Comparison of ENCODE assay signal across 2 cellular contexts in the genomic region with DNA sequence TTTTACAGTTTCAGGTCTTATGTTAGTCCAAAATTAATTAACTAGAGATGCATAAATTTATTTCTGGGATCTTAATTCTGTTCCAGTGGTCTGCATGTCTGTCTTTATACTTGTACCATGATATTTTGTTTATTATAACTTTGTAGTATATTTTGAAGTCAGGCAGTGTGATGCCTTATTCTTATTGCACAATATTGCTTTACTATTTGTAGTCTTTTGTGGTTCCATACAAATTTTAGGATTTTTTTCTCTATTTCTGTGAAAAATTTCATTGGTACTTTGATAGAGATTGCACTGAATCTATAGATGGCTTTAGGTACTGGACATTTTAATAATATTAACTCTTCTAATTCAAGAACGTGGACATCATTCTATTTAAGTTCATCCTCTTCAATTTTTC.
TF ChIP-seq lines count a peak whose summit lies in the region.

No MANE protein-coding gene starts in this region.

TF ChIP-seq in HepG2, 621 proteins besides CTCF, POLR2A, EP300 and RAD21 (continued from another document):
- TF ChIP-seq CEBPB (IDR thresholded peaks at IDR 0.05; ENCODE audit: borderline replicate concordance, low read depth, low read length) = peak; percentile 28; the same call in 1 of the 2 replicates

TF ChIP-seq in K562, 482 proteins besides CTCF, POLR2A, EP300 and RAD21 (continued from another document):
- TF ChIP-seq, protein P1, sequence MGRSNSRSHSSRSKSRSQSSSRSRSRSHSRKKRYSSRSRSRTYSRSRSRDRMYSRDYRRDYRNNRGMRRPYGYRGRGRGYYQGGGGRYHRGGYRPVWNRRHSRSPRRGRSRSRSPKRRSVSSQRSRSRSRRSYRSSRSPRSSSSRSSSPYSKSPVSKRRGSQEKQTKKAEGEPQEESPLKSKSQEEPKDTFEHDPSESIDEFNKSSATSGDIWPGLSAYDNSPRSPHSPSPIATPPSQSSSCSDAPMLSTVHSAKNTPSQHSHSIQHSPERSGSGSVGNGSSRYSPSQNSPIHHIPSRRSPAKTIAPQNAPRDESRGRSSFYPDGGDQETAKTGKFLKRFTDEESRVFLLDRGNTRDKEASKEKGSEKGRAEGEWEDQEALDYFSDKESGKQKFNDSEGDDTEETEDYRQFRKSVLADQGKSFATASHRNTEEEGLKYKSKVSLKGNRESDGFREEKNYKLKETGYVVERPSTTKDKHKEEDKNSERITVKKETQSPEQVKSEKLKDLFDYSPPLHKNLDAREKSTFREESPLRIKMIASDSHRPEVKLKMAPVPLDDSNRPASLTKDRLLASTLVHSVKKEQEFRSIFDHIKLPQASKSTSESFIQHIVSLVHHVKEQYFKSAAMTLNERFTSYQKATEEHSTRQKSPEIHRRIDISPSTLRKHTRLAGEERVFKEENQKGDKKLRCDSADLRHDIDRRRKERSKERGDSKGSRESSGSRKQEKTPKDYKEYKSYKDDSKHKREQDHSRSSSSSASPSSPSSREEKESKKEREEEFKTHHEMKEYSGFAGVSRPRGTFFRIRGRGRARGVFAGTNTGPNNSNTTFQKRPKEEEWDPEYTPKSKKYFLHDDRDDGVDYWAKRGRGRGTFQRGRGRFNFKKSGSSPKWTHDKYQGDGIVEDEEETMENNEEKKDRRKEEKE (IDR thresholded peaks at IDR 0.05; ENCODE audit: borderline replicate concordance in 1 of 2, control insufficient read depth in 1 of 2, low read depth in 2 of 2, low read length in 1 of 2) = no peak
- no peak for TF ChIP-seq NFATC3 (IDR thresholded peaks at IDR 0.05)
- TF ChIP-seq CEBPB (tag; IDR thresholded peaks at IDR 0.05) = peak; percentile 88
- TF ChIP-seq CEBPG (CRISPR knock-in tag; IDR thresholded peaks at IDR 0.05) = no peak
- TF ChIP-seq CEBPG (tag; conservative IDR thresholded peaks at IDR 0.05 in 1 of 2, IDR thresholded peaks at IDR 0.05 in 1 of 2) = peak in 1 of 2 experiments; percentile 59; a peak in 2 of 4 replicates
- no peak for TF ChIP-seq LEF1 (IDR thresholded peaks at IDR 0.05)
- no peak for TF ChIP-seq ZNF384 (IDR thresholded peaks at IDR 0.05; ENCODE audit: low read depth, low read length)
- TF ChIP-seq BCOR (IDR thresholded peaks at IDR 0.05) = no peak
